Comparison of ENCODE assay signal across 1 cellular context in genomic region chr12:116210762-116211161, GRCh38.
TF ChIP-seq lines count a peak whose summit lies in the region.

No MANE protein-coding gene starts in this region.

TF ChIP-seq in WTC11, 78 proteins besides CTCF, POLR2A, EP300 and RAD21 (continued from another document):
- TF ChIP-seq ESRRA (CRISPR knock-in tag; IDR thresholded peaks at IDR 0.05; ENCODE audit: borderline replicate concordance): no peak
- TF ChIP-seq NR3C1 (CRISPR knock-in tag; conservative IDR thresholded peaks at IDR 0.05; ENCODE audit: low read depth): no peak
- no peak for TF ChIP-seq IRF2 (CRISPR knock-in tag; IDR thresholded peaks at IDR 0.05; ENCODE audit: borderline replicate concordance, low read depth)
- no peak for TF ChIP-seq CREM (CRISPR knock-in tag; IDR thresholded peaks at IDR 0.05)
- TF ChIP-seq E2F5 (CRISPR knock-in tag; IDR thresholded peaks at IDR 0.05): no peak
- TF ChIP-seq ZBTB43 (CRISPR knock-in tag; IDR thresholded peaks at IDR 0.05): no peak
- TF ChIP-seq NR1H2 (CRISPR knock-in tag; IDR thresholded peaks at IDR 0.05): no peak
- TF ChIP-seq JAZF1 (CRISPR knock-in tag; IDR thresholded peaks at IDR 0.05): no peak
- TF ChIP-seq, protein P1, sequence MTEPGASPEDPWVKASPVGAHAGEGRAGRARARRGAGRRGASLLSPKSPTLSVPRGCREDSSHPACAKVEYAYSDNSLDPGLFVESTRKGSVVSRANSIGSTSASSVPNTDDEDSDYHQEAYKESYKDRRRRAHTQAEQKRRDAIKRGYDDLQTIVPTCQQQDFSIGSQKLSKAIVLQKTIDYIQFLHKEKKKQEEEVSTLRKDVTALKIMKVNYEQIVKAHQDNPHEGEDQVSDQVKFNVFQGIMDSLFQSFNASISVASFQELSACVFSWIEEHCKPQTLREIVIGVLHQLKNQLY (CRISPR knock-in tag; IDR thresholded peaks at IDR 0.05): no peak
- no peak for TF ChIP-seq ZNF423 (CRISPR knock-in tag; IDR thresholded peaks at IDR 0.05)
- no peak for TF ChIP-seq ATF3 (CRISPR knock-in tag; conservative IDR thresholded peaks at IDR 0.05)
- no peak for TF ChIP-seq JUN (CRISPR knock-in tag; IDR thresholded peaks at IDR 0.05)
- no peak for TF ChIP-seq ZNF425 (CRISPR knock-in tag; conservative IDR thresholded peaks at IDR 0.05)
- TF ChIP-seq OVOL2 (CRISPR knock-in tag; IDR thresholded peaks at IDR 0.05; ENCODE audit: borderline replicate concordance): no peak
TF ChIP-seq in WTC11: peak in this region for 0.
